19 cellular contexts compared by ENCODE assay signal in the genomic region with DNA sequence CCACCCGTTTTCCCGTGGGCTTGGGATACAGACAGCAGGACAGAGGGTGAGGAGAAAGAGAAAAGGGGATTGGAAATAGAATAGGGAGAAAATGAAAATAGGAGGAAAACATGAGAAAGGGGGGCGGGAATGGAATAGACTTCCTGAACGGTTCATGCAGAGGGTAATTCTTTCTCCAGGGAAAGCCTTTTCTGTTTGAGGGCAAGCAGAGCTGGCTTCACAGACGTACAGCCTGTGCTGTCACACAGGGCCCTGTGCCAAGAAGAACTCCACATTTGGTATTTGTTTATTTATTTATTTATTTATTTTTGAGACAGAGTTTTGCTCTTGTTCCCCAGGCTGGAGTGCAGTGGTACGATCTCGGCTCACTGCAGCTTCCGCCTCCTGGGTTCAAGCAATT. TPM values are rescaled to one million over a fixed set of nuclear protein-coding genes. Genes with fewer than 3 reads are reported as not detected.
DNase-seq lines count a peak whose midpoint lies in the region; ATAC-seq, FAIRE-seq and TF ChIP-seq lines count a peak whose summit lies in the region.
"Had no signal": no experiment of that assay in that cellular context is flagged by ENCODE, and none has a peak within 500 bp of the region (broad histone marks: within the 10 kb centered on the region; RNA-seq: fewer than 3 reads in every experiment).

No MANE protein-coding gene starts in this region.

- FAIRE-seq in pancreas (lab: Jason Lieb, UNC) = no peak
- FAIRE-seq: D721Med had no signal

- peak overlapping the region; percentile 2 for H2AFZ ChIP-seq in parathyroid adenoma

- H3K4me2 ChIP-seq in parathyroid adenoma (ENCODE audit: low read length) = no peak overlapping the region

- H3K27ac ChIP-seq in parathyroid adenoma (no peak overlapping the region), pancreas (no peak overlapping the region)

- no peaks in the 10 kb centered on the region for H3K79me2 ChIP-seq in parathyroid adenoma

- peak; percentile 23 for DNase-seq in LNCaP clone FGC (ENCODE audit: low read depth)
- peak; percentile 64 for DNase-seq in choroid plexus epithelial cell (ENCODE audit: low read depth)
- DNase-seq in left cardiac atrium = peak; percentile 48
- no peak for DNase-seq in kidney tubule cell (ENCODE audit: low spot score)
- DNase-seq in pancreas = no peak
- no peak for DNase-seq in kidney glomerular epithelial cell (lab: John Stamatoyannopoulos, UW)
- DNase-seq: ACHN; CD8-positive, alpha-beta T cell; DND-41; GF-D8; GOT3; NCI-H1092; NCI-H2107; NCI-H446; NCI-H774; SHP77 had no signal

- 78 to 80% methylated on average over 8 of the region's 8 CpGs for WGBS in pancreas, 2 donors

- intact Hi-C loops in left cardiac atrium (cut with DNase I) (no loop called here), pancreas (cut with DNase I) (no loop called here)

- H3K36me3 ChIP-seq in parathyroid adenoma (ENCODE audit: control insufficient read depth, insufficient read depth, low read length) (no peaks in the 10 kb centered on the region), pancreas (no peaks in the 10 kb centered on the region)

- TF ChIP-seq CTCF in LNCaP clone FGC (IDR thresholded peaks at IDR 0.05; ENCODE audit: control insufficient read depth, extremely low read depth, insufficient read depth) (no peak), choroid plexus epithelial cell (conservative IDR thresholded peaks at IDR 0.05; ENCODE audit: low read depth, low read length) (no peak), parathyroid adenoma (IDR thresholded peaks at IDR 0.05) (no peak), pancreas (IDR thresholded peaks at IDR 0.05) (no peak)

- ATAC-seq in left cardiac atrium (peak; percentile 31 to 55), pancreas (no peak)
- ATAC-seq: CD8-positive, alpha-beta T cell; Panc1 had no signal

- H3K9ac ChIP-seq in parathyroid adenoma = no peak overlapping the region

- H3K4me3 ChIP-seq in LNCaP clone FGC (ENCODE audit: low read depth, low read length) (no peak overlapping the region), choroid plexus epithelial cell (ENCODE audit: low read depth, low read length) (no peak overlapping the region), parathyroid adenoma (ENCODE audit: low read depth, low read length) (no peak overlapping the region), pancreas (no peak overlapping the region)

- H3K9me3 ChIP-seq in parathyroid adenoma (ENCODE audit: control insufficient read depth, low read length) = no peaks in the 10 kb centered on the region
- no peaks in the 10 kb centered on the region for H3K9me3 ChIP-seq in pancreas

- H3K4me1 ChIP-seq in parathyroid adenoma = no peaks in the 10 kb centered on the region
- H3K4me1 ChIP-seq in pancreas = no peaks in the 10 kb centered on the region

- H3K27me3 ChIP-seq in parathyroid adenoma (ENCODE audit: control insufficient read depth, insufficient read depth, low read length) (no peaks in the 10 kb centered on the region), pancreas (no peaks in the 10 kb centered on the region)

RNA-seq across cellular contexts. Expression of gene MILR1, which starts 12.0 kb away (rescaled TPM):
- 10 to 100 TPM in 1 of 2 donors, 1 to 10 TPM in 1; 5.0 to 13.7 TPM for total RNA-seq in left cardiac atrium
- total RNA-seq in pancreas = 1 to 10 TPM in 4 of 6 donors, under 1 TPM in 2; 0.51 to 6.3 (median 1.1) TPM
- 1 to 10 TPM; 1.5 to 2.4 TPM for polyA plus RNA-seq in pancreas
- total RNA-seq: CD8-positive, alpha-beta T cell had no signal

RNA-seq across cellular contexts. Expression of gene POLG2, which starts 35.9 kb away (rescaled TPM):
- total RNA-seq in left cardiac atrium (1 to 10 TPM; 6.6 to 7.7 TPM), pancreas (10 to 100 TPM in 1 of 6 donors, 1 to 10 TPM in 5; 4.8 to 12.9 (median 6.9) TPM)
- 10 to 100 TPM in 1 of 2 donors, 1 to 10 TPM in 1; 9.6 to 12.1 TPM for polyA plus RNA-seq in pancreas

RNA-seq across cellular contexts. Expression of gene DDX5, which starts 45.1 kb away (rescaled TPM):
- total RNA-seq in left cardiac atrium (100 to 1,000 TPM; 390 to 549 TPM), pancreas (100 to 1,000 TPM; 145 to 398 (median 199) TPM)
- polyA plus RNA-seq in pancreas = 100 to 1,000 TPM; 249 to 372 TPM

RNA-seq across cellular contexts. Expression of gene CEP95, which starts 45.8 kb away (rescaled TPM):
- total RNA-seq in left cardiac atrium (10 to 100 TPM; 13.6 to 21.8 TPM), pancreas (10 to 100 TPM; 10.0 to 25.9 (median 18.2) TPM)
- polyA plus RNA-seq in pancreas = 10 to 100 TPM; 34.8 to 80.8 TPM

Comparison
In these comparisons a context has a peak if more than half of its experiments do, and no peak if none do; other contexts are left out.
1. DNase-seq: peak in LNCaP clone FGC (single experiment), choroid plexus epithelial cell (single experiment) and left cardiac atrium (single experiment); none in kidney tubule cell (single experiment), pancreas (0 of 6) and kidney glomerular epithelial cell (single experiment).
2. ATAC-seq: peak in left cardiac atrium (2 of 2); none in pancreas (0 of 4).